In the genomic region with DNA sequence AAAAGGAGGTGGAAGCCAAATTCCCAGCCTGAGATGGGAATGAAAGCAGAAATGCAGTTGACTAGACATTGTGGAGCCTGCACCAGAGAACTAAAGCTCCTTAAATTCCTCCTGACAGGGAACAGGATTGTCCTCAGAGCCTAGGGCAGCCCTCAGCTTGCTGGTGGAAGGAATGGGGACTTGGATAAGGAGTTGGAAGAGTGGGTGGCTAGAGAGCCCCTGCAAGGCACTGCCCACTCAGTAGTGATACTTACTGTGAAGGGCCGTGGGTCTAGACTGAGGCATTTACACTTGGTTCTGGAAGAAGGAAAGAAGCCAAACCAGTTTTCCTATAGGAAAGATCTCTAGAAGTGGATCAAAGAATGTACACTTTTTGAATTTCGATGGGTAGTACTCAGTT, we compare ENCODE assay signal across 20 cellular contexts.
"Had no signal": no experiment of that assay in that cellular context is flagged by ENCODE, and none has a peak within 500 bp of the region (broad histone marks: within the 10 kb centered on the region; RNA-seq: fewer than 3 reads in every experiment).

No MANE protein-coding gene starts in this region.

- H3K27me3 ChIP-seq: brain microvascular endothelial cell, gastrocnemius medialis, heart right ventricle, transverse colon, vagina had no signal

- H3K9me3 ChIP-seq: gastrocnemius medialis, heart right ventricle, transverse colon, vagina had no signal

- H3K4me1 ChIP-seq: gastrocnemius medialis, vagina had no signal

- H3K36me3 Mint-ChIP-seq: immature natural killer cell, memory B cell, natural killer cell had no signal

- H3K27ac Mint-ChIP-seq: activated CD8-positive, alpha-beta T cell treated with anti-CD3 and anti-CD28 coated beads for 36 hours; activated naive CD4-positive, alpha-beta T cell treated with anti-CD3 and anti-CD28 coated beads for 36 hours; immature natural killer cell; memory B cell; natural killer cell had no signal

- H3K36me3 ChIP-seq: brain microvascular endothelial cell, gastrocnemius medialis, heart right ventricle, transverse colon, vagina had no signal

- ATAC-seq: activated CD8-positive, alpha-beta T cell treated with anti-CD3 and anti-CD28 coated beads for 36 hours; activated T-cell treated with anti-CD3 and anti-CD28 coated beads, Interleukin-2, amount 50 U/mL, for 4 hours; gastrocnemius medialis; heart right ventricle; natural killer cell had no signal

- H3K4me3 ChIP-seq: gastrocnemius medialis, heart right ventricle, transverse colon, vagina had no signal

- H3K27ac ChIP-seq: brain microvascular endothelial cell, gastrocnemius medialis, heart right ventricle, vagina had no signal

- DNase-seq: activated CD4-positive, alpha-beta T cell treated with anti-CD3 and anti-CD28 coated beads for 48 hours; activated CD4-positive, CD25-positive, alpha-beta regulatory T cell; activated CD8-positive, alpha-beta T cell treated with anti-CD3 and anti-CD28 coated beads for 36 hours; activated naive CD4-positive, alpha-beta T cell treated with anti-CD3 and anti-CD28 coated beads for 36 hours; activated T-cell treated with anti-CD3 and anti-CD28 coated beads, Interleukin-2, amount 50 U/mL, for 4 hours; brain microvascular endothelial cell; cortex of kidney; gastrocnemius medialis; heart right ventricle; immature natural killer cell; natural killer cell; occipital lobe; retina; stimulated activated CD4-positive, alpha-beta T cell treated with anti-CD3 and anti-CD28 coated beads, Interleukin-2, amount 100 ng/mL, for 24 hours; stimulated activated naive CD4-positive, alpha-beta T cell treated with Interleukin-2 at 50 U/mL for 16 hours; substantia nigra; transverse colon had no signal

- H3K4me3 Mint-ChIP-seq: activated CD8-positive, alpha-beta T cell treated with anti-CD3 and anti-CD28 coated beads for 36 hours; activated naive CD4-positive, alpha-beta T cell treated with anti-CD3 and anti-CD28 coated beads for 36 hours; activated T-cell treated with anti-CD3 and anti-CD28 coated beads, Interleukin-2, amount 50 U/mL, for 4 hours; central memory CD8-positive, alpha-beta T cell; immature natural killer cell; memory B cell; natural killer cell had no signal

- H3K4me1 Mint-ChIP-seq: central memory CD8-positive, alpha-beta T cell; immature natural killer cell; memory B cell; natural killer cell had no signal

- H3K9me3 Mint-ChIP-seq: activated CD8-positive, alpha-beta T cell treated with anti-CD3 and anti-CD28 coated beads for 36 hours; activated T-cell treated with anti-CD3 and anti-CD28 coated beads, Interleukin-2, amount 50 U/mL, for 4 hours had no signal
